ENCODE assay signal across 18 cellular contexts in the genomic region with DNA sequence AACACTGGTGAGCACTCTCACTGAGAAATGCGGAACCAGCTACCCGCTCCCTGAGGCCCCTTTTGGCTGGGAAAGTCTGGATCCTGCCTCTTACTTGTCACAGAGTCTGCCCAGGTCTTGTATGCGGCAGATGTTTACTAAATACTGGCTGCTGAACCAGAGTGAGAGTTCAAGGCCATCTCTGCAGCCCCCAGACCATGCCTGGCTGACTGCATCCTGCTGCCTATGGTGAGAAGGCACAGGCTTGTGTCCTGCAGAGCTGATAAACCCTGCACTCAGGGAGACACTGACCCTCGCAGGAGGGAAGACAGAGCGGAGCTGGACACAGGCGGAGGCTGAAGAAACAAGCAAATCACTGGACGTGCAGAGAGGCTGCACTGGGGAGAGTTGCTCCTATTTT. TPM values are rescaled to one million over a fixed set of nuclear protein-coding genes. Genes with fewer than 3 reads are reported as not detected.
DNase-seq lines count a peak whose midpoint lies in the region; ATAC-seq and TF ChIP-seq lines count a peak whose summit lies in the region.
"Had no signal": no experiment of that assay in that cellular context is flagged by ENCODE, and none has a peak within 500 bp of the region (broad histone marks: within the 10 kb centered on the region; RNA-seq: fewer than 3 reads in every experiment).

No MANE protein-coding gene starts in this region.

- H3K36me3 ChIP-seq in mesendoderm (ENCODE audit: control insufficient read depth, insufficient read depth, low read length), result no peaks in the 10 kb centered on the region

- H3K27ac Mint-ChIP-seq in activated CD4-positive, alpha-beta memory T cell treated with anti-CD3 and anti-CD28 coated beads, Interleukin-2, amount 10 ng/mL, durations not matched to agents 7 days and 5 days, result peak overlapping the region; percentile 74
- no peak overlapping the region for H3K27ac Mint-ChIP-seq in activated CD4-positive, alpha-beta memory T cell treated with anti-CD3 and anti-CD28 coated beads for 36 hours
- peak overlapping the region; percentile 79 for H3K27ac Mint-ChIP-seq in T-helper 17 cell
- H3K27ac Mint-ChIP-seq in stimulated activated effector memory CD8-positive, alpha-beta T cell treated with anti-CD3 and anti-CD28 coated beads, Interleukin-12 subunit alpha, Interleukin-12 subunit beta, amount 100 ng/mL, for 72 hours, result peak overlapping the region; percentile 90
- H3K27ac Mint-ChIP-seq in endothelial cell (ENCODE audit: unreplicated experiment), result no peak overlapping the region

- H2BK15ac ChIP-seq in mesendoderm (replicated peaks; ENCODE audit: low read depth), result no peak overlapping the region

- DNase-seq in activated CD4-positive, alpha-beta memory T cell treated with anti-CD3 and anti-CD28 coated beads, Interleukin-2, amount 10 ng/mL, durations not matched to agents 7 days and 5 days, result no peak
- no peak for DNase-seq in activated CD4-positive, alpha-beta memory T cell treated with anti-CD3 and anti-CD28 coated beads for 36 hours
- DNase-seq in T-helper 17 cell (no peak), mesendoderm (peak; percentile 65), endothelial cell (ENCODE audit: low spot score) (no peak), DMS53 (lab: John Stamatoyannopoulos, UW) (no peak), A172 (ENCODE audit: low spot score) (no peak)
- no peak for DNase-seq in stimulated activated effector memory CD8-positive, alpha-beta T cell treated with anti-CD3 and anti-CD28 coated beads, Interleukin-12 subunit alpha, Interleukin-12 subunit beta, amount 100 ng/mL, for 72 hours (ENCODE audit: low spot score in 2 of 2)
- DNase-seq: CD4-positive, alpha-beta memory T cell; DMS153; NCI-H1105 treated with DMSO at 0.1 percent for 48 hours; NCI-H1694; NCI-H510A; NCI-H774; RPMI8226; SIG-M5 had no signal

- no peak overlapping the region for H3K4me3 Mint-ChIP-seq in activated CD4-positive, alpha-beta memory T cell treated with anti-CD3 and anti-CD28 coated beads, Interleukin-2, amount 10 ng/mL, durations not matched to agents 7 days and 5 days
- no peak overlapping the region for H3K4me3 Mint-ChIP-seq in activated CD4-positive, alpha-beta memory T cell treated with anti-CD3 and anti-CD28 coated beads for 36 hours
- no peak overlapping the region for H3K4me3 Mint-ChIP-seq in T-helper 17 cell
- H3K4me3 Mint-ChIP-seq in stimulated activated effector memory CD8-positive, alpha-beta T cell treated with anti-CD3 and anti-CD28 coated beads, Interleukin-12 subunit alpha, Interleukin-12 subunit beta, amount 100 ng/mL, for 72 hours, result no peak overlapping the region
- no peak overlapping the region for H3K4me3 Mint-ChIP-seq in endothelial cell (ENCODE audit: unreplicated experiment)

- WGBS in mesendoderm (ENCODE audit: extremely low coverage, insufficient coverage, low lambda C conversion rate), result no CpG with 5 or more reads among the region's 7 CpGs

- no peaks in the 10 kb centered on the region for H3K27me3 Mint-ChIP-seq in activated CD4-positive, alpha-beta memory T cell treated with anti-CD3 and anti-CD28 coated beads, Interleukin-2, amount 10 ng/mL, durations not matched to agents 7 days and 5 days
- H3K27me3 Mint-ChIP-seq in activated CD4-positive, alpha-beta memory T cell treated with anti-CD3 and anti-CD28 coated beads for 36 hours, result no peaks in the 10 kb centered on the region
- no peaks in the 10 kb centered on the region for H3K27me3 Mint-ChIP-seq in T-helper 17 cell
- H3K27me3 Mint-ChIP-seq in endothelial cell (ENCODE audit: unreplicated experiment), result peaks cover 5% of the 10 kb centered on the region
- H3K27me3 Mint-ChIP-seq: CD4-positive, alpha-beta memory T cell had no signal

- H4K8ac ChIP-seq in mesendoderm (ENCODE audit: low read depth, low read length), result no peak overlapping the region

- H4K5ac ChIP-seq in mesendoderm (ENCODE audit: low read length), result no peak overlapping the region

- no peak for TF ChIP-seq CTCF in endothelial cell (IDR thresholded peaks at IDR 0.05; ENCODE audit: unreplicated experiment)

- peak overlapping the region; percentile 43 for H3K9ac ChIP-seq in mesendoderm (ENCODE audit: low read length)

- intact Hi-C loops in activated CD4-positive, alpha-beta memory T cell treated with anti-CD3 and anti-CD28 coated beads for 36 hours (cut with micrococcal nuclease), result no loop called here

- H3K23ac ChIP-seq in mesendoderm (ENCODE audit: low read length), result no peak overlapping the region

- POLR2A ChIA-PET in activated CD4-positive, alpha-beta memory T cell treated with anti-CD3 and anti-CD28 coated beads, Interleukin-2, amount 10 ng/mL, durations not matched to agents 7 days and 5 days (lab: Charles Lee), result interaction anchor here (0.9 to 13.0 kb wide), 8 partner anchors 8 to 46 kb away, joined by 3 to 308 read pairs (median 7); a partner anchor contains a TSS
- POLR2A ChIA-PET in activated CD4-positive, alpha-beta memory T cell treated with anti-CD3 and anti-CD28 coated beads for 36 hours (lab: Charles Lee), result interaction anchor here (2.1 kb wide), 1 partner anchor 27 kb away, joined by 11 read pairs; no protein-coding TSS in a partner anchor

- no peaks in the 10 kb centered on the region for H3K9me3 ChIP-seq in T-helper 17 cell (ENCODE audit: control insufficient read depth, low read length, poor library complexity, severe bottlenecking)
- H3K9me3 ChIP-seq: A549 had no signal

- H3K9me3 Mint-ChIP-seq in activated CD4-positive, alpha-beta memory T cell treated with anti-CD3 and anti-CD28 coated beads, Interleukin-2, amount 10 ng/mL, durations not matched to agents 7 days and 5 days, result no peaks in the 10 kb centered on the region
- H3K9me3 Mint-ChIP-seq in activated CD4-positive, alpha-beta memory T cell treated with anti-CD3 and anti-CD28 coated beads for 36 hours, result no peaks in the 10 kb centered on the region
- H3K9me3 Mint-ChIP-seq in stimulated activated effector memory CD8-positive, alpha-beta T cell treated with anti-CD3 and anti-CD28 coated beads, Interleukin-12 subunit alpha, Interleukin-12 subunit beta, amount 100 ng/mL, for 72 hours, result no peaks in the 10 kb centered on the region
- H3K9me3 Mint-ChIP-seq in endothelial cell (ENCODE audit: unreplicated experiment), result no peaks in the 10 kb centered on the region
- H3K9me3 Mint-ChIP-seq: CD4-positive, alpha-beta memory T cell had no signal

- no peak for ATAC-seq in T-helper 17 cell
- ATAC-seq in stimulated activated effector memory CD8-positive, alpha-beta T cell treated with anti-CD3 and anti-CD28 coated beads, Interleukin-12 subunit alpha, Interleukin-12 subunit beta, amount 100 ng/mL, for 72 hours, result no peak
- ATAC-seq: A549 had no signal

- H3K79me1 ChIP-seq in mesendoderm (ENCODE audit: low read length), result no peaks in the 10 kb centered on the region

- peaks cover 22% of the 10 kb centered on the region for H3K4me1 ChIP-seq in mesendoderm (ENCODE audit: control insufficient read depth, low read depth, low read length)
- H3K4me1 ChIP-seq: A549 had no signal

- H3K4me2 ChIP-seq in mesendoderm (ENCODE audit: low read length), result no peak overlapping the region
- H3K4me2 ChIP-seq: A549 had no signal

- H2AK5ac ChIP-seq in mesendoderm (ENCODE audit: low read length), result no peak overlapping the region

- H3K4me3 ChIP-seq in mesendoderm (ENCODE audit: low read length), result no peak overlapping the region
- H3K4me3 ChIP-seq: A549 had no signal

- H2BK120ac ChIP-seq in mesendoderm (ENCODE audit: low read depth, low read length), result no peak overlapping the region

- H3K27ac ChIP-seq in mesendoderm (ENCODE audit: low read depth, low read length), result no peak overlapping the region
- H3K27ac ChIP-seq: A549 had no signal

- no peaks in the 10 kb centered on the region for H3K27me3 ChIP-seq in mesendoderm (ENCODE audit: insufficient read depth, low read length, poor library complexity)

- peaks cover 78% of the 10 kb centered on the region for H3K4me1 Mint-ChIP-seq in activated CD4-positive, alpha-beta memory T cell treated with anti-CD3 and anti-CD28 coated beads, Interleukin-2, amount 10 ng/mL, durations not matched to agents 7 days and 5 days
- peaks cover 28% of the 10 kb centered on the region for H3K4me1 Mint-ChIP-seq in activated CD4-positive, alpha-beta memory T cell treated with anti-CD3 and anti-CD28 coated beads for 36 hours (ENCODE audit: low read depth)
- peaks cover 31% of the 10 kb centered on the region for H3K4me1 Mint-ChIP-seq in T-helper 17 cell
- H3K4me1 Mint-ChIP-seq in stimulated activated effector memory CD8-positive, alpha-beta T cell treated with anti-CD3 and anti-CD28 coated beads, Interleukin-12 subunit alpha, Interleukin-12 subunit beta, amount 100 ng/mL, for 72 hours, result peaks cover 56% of the 10 kb centered on the region
- H3K4me1 Mint-ChIP-seq in endothelial cell (ENCODE audit: unreplicated experiment), result peaks cover 43% of the 10 kb centered on the region

- CTCF ChIA-PET in activated CD4-positive, alpha-beta memory T cell treated with anti-CD3 and anti-CD28 coated beads, Interleukin-2, amount 10 ng/mL, durations not matched to agents 7 days and 5 days (lab: Charles Lee), result interaction anchor here (1.3 to 1.9 kb wide), 6 partner anchors 19 to 177 kb away, joined by 3 to 7 read pairs (median 6); a partner anchor contains a TSS
- CTCF ChIA-PET in activated CD4-positive, alpha-beta memory T cell treated with anti-CD3 and anti-CD28 coated beads for 36 hours (lab: Charles Lee), result no interaction called here

- H3K79me2 ChIP-seq in mesendoderm (ENCODE audit: control insufficient read depth, insufficient read depth, low read length), result no peaks in the 10 kb centered on the region

- H3K36me3 Mint-ChIP-seq in activated CD4-positive, alpha-beta memory T cell treated with anti-CD3 and anti-CD28 coated beads, Interleukin-2, amount 10 ng/mL, durations not matched to agents 7 days and 5 days (ENCODE audit: low read depth), result peaks cover 72% of the 10 kb centered on the region
- H3K36me3 Mint-ChIP-seq in activated CD4-positive, alpha-beta memory T cell treated with anti-CD3 and anti-CD28 coated beads for 36 hours, result peaks cover 4% of the 10 kb centered on the region
- H3K36me3 Mint-ChIP-seq in T-helper 17 cell (ENCODE audit: low read depth) (peaks cover 5% of the 10 kb centered on the region), endothelial cell (ENCODE audit: low read depth, unreplicated experiment) (no peaks in the 10 kb centered on the region)
- H3K36me3 Mint-ChIP-seq in stimulated activated effector memory CD8-positive, alpha-beta T cell treated with anti-CD3 and anti-CD28 coated beads, Interleukin-12 subunit alpha, Interleukin-12 subunit beta, amount 100 ng/mL, for 72 hours, result peaks cover 38% of the 10 kb centered on the region

- H2BK5ac ChIP-seq in mesendoderm (ENCODE audit: low read length), result peak overlapping the region; percentile 27

- H3K56ac ChIP-seq in mesendoderm (ENCODE audit: low read length), result peak overlapping the region; percentile 69

- no peak overlapping the region for H3K4ac ChIP-seq in mesendoderm (ENCODE audit: low read depth, low read length)

- H3K18ac ChIP-seq in mesendoderm (ENCODE audit: low read length), result no peak overlapping the region

RNA-seq across cellular contexts. Expression of a gene that starts 46.5 kb away (rescaled TPM):
- 10 to 100 TPM; 43.8 to 44.4 TPM for total RNA-seq in activated CD4-positive, alpha-beta memory T cell treated with anti-CD3 and anti-CD28 coated beads, Interleukin-2, amount 10 ng/mL, durations not matched to agents 7 days and 5 days
- total RNA-seq in activated CD4-positive, alpha-beta memory T cell treated with anti-CD3 and anti-CD28 coated beads for 36 hours, result 10 to 100 TPM; 17.7 to 18.1 TPM
- total RNA-seq in T-helper 17 cell (10 to 100 TPM in 1 of 2 donors, 1 to 10 TPM in 1; 8.5 to 16.8 TPM), endothelial cell (ENCODE audit: unreplicated experiment) (not detected)
- 3.5 TPM for polyA plus RNA-seq in mesendoderm (2013, experiment 1 of 2)
- 3.5 TPM for polyA plus RNA-seq in mesendoderm (2013, experiment 2 of 2)
- total RNA-seq in A172 (2014; rRNA removed; shearing (Covaris generic)), result 0.22 and 0.28 TPM in 2 replicates
- polyA plus RNA-seq: A549, BJ had no signal

Comparison
In these comparisons a context has a peak if more than half of its experiments do, and no peak if none do; other contexts are left out.
1. H3K27ac Mint-ChIP-seq: peak in activated CD4-positive, alpha-beta memory T cell treated with anti-CD3 and anti-CD28 coated beads, Interleukin-2, amount 10 ng/mL, durations not matched to agents 7 days and 5 days (single experiment), T-helper 17 cell (single experiment) and stimulated activated effector memory CD8-positive, alpha-beta T cell treated with anti-CD3 and anti-CD28 coated beads, Interleukin-12 subunit alpha, Interleukin-12 subunit beta, amount 100 ng/mL, for 72 hours (single experiment); none in activated CD4-positive, alpha-beta memory T cell treated with anti-CD3 and anti-CD28 coated beads for 36 hours (single experiment) and endothelial cell (single experiment).